2 cellular contexts compared by ENCODE assay signal in the genomic region with DNA sequence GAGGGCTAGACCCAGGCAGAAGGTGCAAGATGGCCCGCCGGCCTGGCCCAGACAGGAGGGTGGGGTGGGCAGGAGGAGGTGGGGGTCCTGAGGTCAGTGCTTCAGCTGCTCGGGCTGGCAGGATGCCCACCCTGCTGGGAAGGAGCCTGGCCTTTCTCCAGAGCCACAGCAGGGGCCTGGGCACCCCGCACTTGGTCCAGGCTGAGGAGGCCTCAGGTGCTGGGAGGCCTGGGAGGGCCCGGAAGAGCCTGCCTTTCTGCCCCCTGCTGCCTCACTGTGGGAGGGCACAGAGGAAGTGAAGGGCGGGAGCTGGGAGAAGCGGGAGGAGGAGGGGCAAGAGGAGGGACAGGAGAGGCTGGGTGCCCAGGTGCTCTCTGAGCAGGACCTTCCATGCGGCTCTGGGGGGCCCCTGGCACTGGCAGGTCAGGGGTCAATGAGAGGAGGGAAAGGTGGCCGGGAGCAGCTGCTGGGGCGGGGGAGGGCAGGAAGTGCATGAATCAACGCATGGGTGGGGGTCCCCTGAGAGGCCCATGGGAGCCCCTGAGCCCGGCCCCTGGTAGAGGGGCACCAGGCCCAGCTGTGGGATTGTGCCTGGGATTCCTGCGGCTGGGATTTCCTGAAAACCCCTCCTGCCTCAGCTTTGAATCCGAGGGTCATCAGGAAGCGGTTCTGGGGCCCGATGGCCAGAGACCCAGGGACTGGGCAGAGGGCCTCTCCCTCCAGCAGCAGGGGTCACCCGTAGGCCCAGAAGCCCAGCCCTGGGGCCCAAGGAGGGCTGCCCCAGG.
TF ChIP-seq lines count a peak whose summit lies in the region.

No MANE protein-coding gene starts in this region.

TF ChIP-seq in IMR-90, 13 proteins besides CTCF, POLR2A, EP300 and RAD21:
- TF ChIP-seq, protein P1, sequence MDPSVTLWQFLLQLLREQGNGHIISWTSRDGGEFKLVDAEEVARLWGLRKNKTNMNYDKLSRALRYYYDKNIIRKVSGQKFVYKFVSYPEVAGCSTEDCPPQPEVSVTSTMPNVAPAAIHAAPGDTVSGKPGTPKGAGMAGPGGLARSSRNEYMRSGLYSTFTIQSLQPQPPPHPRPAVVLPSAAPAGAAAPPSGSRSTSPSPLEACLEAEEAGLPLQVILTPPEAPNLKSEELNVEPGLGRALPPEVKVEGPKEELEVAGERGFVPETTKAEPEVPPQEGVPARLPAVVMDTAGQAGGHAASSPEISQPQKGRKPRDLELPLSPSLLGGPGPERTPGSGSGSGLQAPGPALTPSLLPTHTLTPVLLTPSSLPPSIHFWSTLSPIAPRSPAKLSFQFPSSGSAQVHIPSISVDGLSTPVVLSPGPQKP (IDR thresholded peaks at IDR 0.05; ENCODE audit: borderline replicate concordance, low read depth, low read length), result no peak
- TF ChIP-seq SMC3 (IDR thresholded peaks at IDR 0.05; ENCODE audit: low read depth, low read length) (peak; percentile 32; the same call in 1 of the 2 replicates), RFX5 (IDR thresholded peaks at IDR 0.05; ENCODE audit: low read depth, low read length) (no peak), RCOR1 (IDR thresholded peaks at IDR 0.05; ENCODE audit: insufficient replicate concordance, low read length) (no peak), CHD1 (IDR thresholded peaks at IDR 0.05; ENCODE audit: low read depth, low read length) (no peak), MXI1 (IDR thresholded peaks at IDR 0.05; ENCODE audit: borderline replicate concordance, low read depth, low read length) (no peak), MAFK (IDR thresholded peaks at IDR 0.05; ENCODE audit: low read depth, low read length) (no peak)

TF ChIP-seq in HepG2, 621 proteins besides CTCF, POLR2A, EP300 and RAD21 (continues in another document):
- TF ChIP-seq CBX2 (IDR thresholded peaks at IDR 0.05; ENCODE audit: low read depth, low read length) (no peak), CBX2 (CRISPR knock-in tag; IDR thresholded peaks at IDR 0.05; ENCODE audit: low read depth) (0 out of 2 replicates have a peak, but pooled peaks have one; percentile 51), NONO (IDR thresholded peaks at IDR 0.05) (no peak), NONO (CRISPR knock-in tag; conservative IDR thresholded peaks at IDR 0.05) (peak; percentile 42; the same call in 1 of the 2 replicates), TSC22D2 (CRISPR knock-in tag; IDR thresholded peaks at IDR 0.05; ENCODE audit: borderline replicate concordance) (no peak), NR2C2 (CRISPR knock-in tag; IDR thresholded peaks at IDR 0.05; ENCODE audit: borderline replicate concordance) (peak; percentile 65), HNRNPL (IDR thresholded peaks at IDR 0.05; ENCODE audit: low read depth, low read length) (peak; percentile 92), SRSF9 (IDR thresholded peaks at IDR 0.05; ENCODE audit: borderline replicate concordance, insufficient read depth, low read depth, low read length, poor library complexity, severe bottlenecking) (no peak), AGO2 (optimal IDR thresholded peaks at IDR 0.05; ENCODE audit: low read depth, low read length) (peak; percentile 22), RORA (CRISPR knock-in tag; IDR thresholded peaks at IDR 0.05) (no peak), MED1 (CRISPR knock-in tag; IDR thresholded peaks at IDR 0.05) (peak; percentile 35; the same call in 1 of the 2 replicates), SOX6 (IDR thresholded peaks at IDR 0.05) (no peak), SOX6 (CRISPR knock-in tag; IDR thresholded peaks at IDR 0.05) (peak; percentile 25), YEATS4 (CRISPR knock-in tag; IDR thresholded peaks at IDR 0.05; ENCODE audit: borderline replicate concordance) (peak; percentile 18; the same call in 1 of the 2 replicates), ZNF724P (CRISPR knock-in tag; IDR thresholded peaks at IDR 0.05; ENCODE audit: borderline replicate concordance) (0 out of 2 replicates have a peak, but pooled peaks have one; percentile 57), ZMYM3 (CRISPR knock-in tag; IDR thresholded peaks at IDR 0.05) (peak; percentile 16; the same call in 1 of the 2 replicates), HOXA9 (CRISPR knock-in tag; IDR thresholded peaks at IDR 0.05; ENCODE audit: borderline replicate concordance) (no peak), RBFOX2 (IDR thresholded peaks at IDR 0.05; ENCODE audit: low read depth, low read length) (no peak), STAG1 (CRISPR knock-in tag; IDR thresholded peaks at IDR 0.05) (peak; percentile 52), TARDBP (CRISPR knock-in tag; IDR thresholded peaks at IDR 0.05) (0 out of 2 replicates have a peak, but pooled peaks have one; percentile 31), MEF2D (CRISPR knock-in tag; IDR thresholded peaks at IDR 0.05) (0 out of 2 replicates have a peak, but pooled peaks have one; percentile 58), PHF8 (CRISPR knock-in tag; IDR thresholded peaks at IDR 0.05) (peak; percentile 46; the same call in 1 of the 2 replicates), KDM2A (CRISPR knock-in tag; IDR thresholded peaks at IDR 0.05; ENCODE audit: borderline replicate concordance, low read depth) (peak; percentile 58), SIX1 (CRISPR knock-in tag; IDR thresholded peaks at IDR 0.05; ENCODE audit: borderline replicate concordance) (no peak), LCORL (IDR thresholded peaks at IDR 0.05) (no peak), LCORL (CRISPR knock-in tag; IDR thresholded peaks at IDR 0.05) (peak; percentile 51; the same call in 1 of the 2 replicates), NR2F2 (IDR thresholded peaks at IDR 0.05; ENCODE audit: borderline replicate concordance, low read depth) (peak; percentile 44; the same call in 1 of the 2 replicates), YY1 (IDR thresholded peaks at IDR 0.05; ENCODE audit: insufficient read depth, insufficient replicate concordance, low read depth, low read length) (peak; percentile 37), RBM39 (IDR thresholded peaks at IDR 0.05; ENCODE audit: low read depth, low read length, poor library complexity, severe bottlenecking) (peak; percentile 25), KAT8 (CRISPR knock-in tag; IDR thresholded peaks at IDR 0.05) (peak; percentile 42), XRCC5 (optimal IDR thresholded peaks at IDR 0.05; ENCODE audit: low read length) (peak; percentile 61), GATAD2A (CRISPR knock-in tag; IDR thresholded peaks at IDR 0.05) (peak; percentile 52), ZFX (CRISPR knock-in tag; IDR thresholded peaks at IDR 0.05; ENCODE audit: low read depth) (peak; percentile 89), RXRA (CRISPR knock-in tag; IDR thresholded peaks at IDR 0.05) (0 out of 2 replicates have a peak, but pooled peaks have one; percentile 8)
- TF ChIP-seq, protein P2, sequence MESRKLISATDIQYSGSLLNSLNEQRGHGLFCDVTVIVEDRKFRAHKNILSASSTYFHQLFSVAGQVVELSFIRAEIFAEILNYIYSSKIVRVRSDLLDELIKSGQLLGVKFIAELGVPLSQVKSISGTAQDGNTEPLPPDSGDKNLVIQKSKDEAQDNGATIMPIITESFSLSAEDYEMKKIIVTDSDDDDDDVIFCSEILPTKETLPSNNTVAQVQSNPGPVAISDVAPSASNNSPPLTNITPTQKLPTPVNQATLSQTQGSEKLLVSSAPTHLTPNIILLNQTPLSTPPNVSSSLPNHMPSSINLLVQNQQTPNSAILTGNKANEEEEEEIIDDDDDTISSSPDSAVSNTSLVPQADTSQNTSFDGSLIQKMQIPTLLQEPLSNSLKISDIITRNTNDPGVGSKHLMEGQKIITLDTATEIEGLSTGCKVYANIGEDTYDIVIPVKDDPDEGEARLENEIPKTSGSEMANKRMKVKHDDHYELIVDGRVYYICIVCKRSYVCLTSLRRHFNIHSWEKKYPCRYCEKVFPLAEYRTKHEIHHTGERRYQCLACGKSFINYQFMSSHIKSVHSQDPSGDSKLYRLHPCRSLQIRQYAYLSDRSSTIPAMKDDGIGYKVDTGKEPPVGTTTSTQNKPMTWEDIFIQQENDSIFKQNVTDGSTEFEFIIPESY (CRISPR knock-in tag; IDR thresholded peaks at IDR 0.05), result 0 out of 2 replicates have a peak, but pooled peaks have one; percentile 32
- TF ChIP-seq, protein P3, sequence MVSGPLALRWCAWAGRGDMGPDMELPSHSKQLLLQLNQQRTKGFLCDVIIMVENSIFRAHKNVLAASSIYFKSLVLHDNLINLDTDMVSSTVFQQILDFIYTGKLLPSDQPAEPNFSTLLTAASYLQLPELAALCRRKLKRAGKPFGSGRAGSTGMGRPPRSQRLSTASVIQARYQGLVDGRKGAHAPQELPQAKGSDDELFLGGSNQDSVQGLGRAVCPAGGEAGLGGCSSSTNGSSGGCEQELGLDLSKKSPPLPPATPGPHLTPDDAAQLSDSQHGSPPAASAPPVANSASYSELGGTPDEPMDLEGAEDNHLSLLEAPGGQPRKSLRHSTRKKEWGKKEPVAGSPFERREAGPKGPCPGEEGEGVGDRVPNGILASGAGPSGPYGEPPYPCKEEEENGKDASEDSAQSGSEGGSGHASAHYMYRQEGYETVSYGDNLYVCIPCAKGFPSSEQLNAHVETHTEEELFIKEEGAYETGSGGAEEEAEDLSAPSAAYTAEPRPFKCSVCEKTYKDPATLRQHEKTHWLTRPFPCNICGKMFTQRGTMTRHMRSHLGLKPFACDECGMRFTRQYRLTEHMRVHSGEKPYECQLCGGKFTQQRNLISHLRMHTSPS (CRISPR knock-in tag; IDR thresholded peaks at IDR 0.05; ENCODE audit: low read depth), result peak; percentile 94
- TF ChIP-seq, protein P4, sequence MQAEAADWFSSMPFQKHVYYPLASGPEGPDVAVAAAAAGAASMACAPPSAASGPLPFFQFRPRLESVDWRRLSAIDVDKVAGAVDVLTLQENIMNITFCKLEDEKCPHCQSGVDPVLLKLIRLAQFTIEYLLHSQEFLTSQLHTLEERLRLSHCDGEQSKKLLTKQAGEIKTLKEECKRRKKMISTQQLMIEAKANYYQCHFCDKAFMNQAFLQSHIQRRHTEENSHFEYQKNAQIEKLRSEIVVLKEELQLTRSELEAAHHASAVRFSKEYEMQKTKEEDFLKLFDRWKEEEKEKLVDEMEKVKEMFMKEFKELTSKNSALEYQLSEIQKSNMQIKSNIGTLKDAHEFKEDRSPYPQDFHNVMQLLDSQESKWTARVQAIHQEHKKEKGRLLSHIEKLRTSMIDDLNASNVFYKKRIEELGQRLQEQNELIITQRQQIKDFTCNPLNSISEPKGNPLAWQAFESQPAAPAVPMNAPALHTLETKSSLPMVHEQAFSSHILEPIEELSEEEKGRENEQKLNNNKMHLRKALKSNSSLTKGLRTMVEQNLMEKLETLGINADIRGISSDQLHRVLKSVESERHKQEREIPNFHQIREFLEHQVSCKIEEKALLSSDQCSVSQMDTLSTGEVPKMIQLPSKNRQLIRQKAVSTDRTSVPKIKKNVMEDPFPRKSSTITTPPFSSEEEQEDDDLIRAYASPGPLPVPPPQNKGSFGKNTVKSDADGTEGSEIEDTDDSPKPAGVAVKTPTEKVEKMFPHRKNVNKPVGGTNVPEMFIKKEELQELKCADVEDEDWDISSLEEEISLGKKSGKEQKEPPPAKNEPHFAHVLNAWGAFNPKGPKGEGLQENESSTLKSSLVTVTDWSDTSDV (CRISPR knock-in tag; IDR thresholded peaks at IDR 0.05), result 0 out of 2 replicates have a peak, but pooled peaks have one; percentile 4
- TF ChIP-seq, protein P5, sequence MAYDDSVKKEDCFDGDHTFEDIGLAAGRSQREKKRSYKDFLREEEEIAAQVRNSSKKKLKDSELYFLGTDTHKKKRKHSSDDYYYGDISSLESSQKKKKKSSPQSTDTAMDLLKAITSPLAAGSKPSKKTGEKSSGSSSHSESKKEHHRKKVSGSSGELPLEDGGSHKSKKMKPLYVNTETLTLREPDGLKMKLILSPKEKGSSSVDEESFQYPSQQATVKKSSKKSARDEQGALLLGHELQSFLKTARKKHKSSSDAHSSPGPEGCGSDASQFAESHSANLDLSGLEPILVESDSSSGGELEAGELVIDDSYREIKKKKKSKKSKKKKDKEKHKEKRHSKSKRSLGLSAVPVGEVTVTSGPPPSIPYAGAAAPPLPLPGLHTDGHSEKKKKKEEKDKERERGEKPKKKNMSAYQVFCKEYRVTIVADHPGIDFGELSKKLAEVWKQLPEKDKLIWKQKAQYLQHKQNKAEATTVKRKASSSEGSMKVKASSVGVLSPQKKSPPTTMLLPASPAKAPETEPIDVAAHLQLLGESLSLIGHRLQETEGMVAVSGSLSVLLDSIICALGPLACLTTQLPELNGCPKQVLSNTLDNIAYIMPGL (CRISPR knock-in tag; IDR thresholded peaks at IDR 0.05; ENCODE audit: borderline replicate concordance in 1 of 2, low read depth in 1 of 2), result peak; percentile 60 to 64; a peak in 2 of 4 replicates
- TF ChIP-seq, protein P6, sequence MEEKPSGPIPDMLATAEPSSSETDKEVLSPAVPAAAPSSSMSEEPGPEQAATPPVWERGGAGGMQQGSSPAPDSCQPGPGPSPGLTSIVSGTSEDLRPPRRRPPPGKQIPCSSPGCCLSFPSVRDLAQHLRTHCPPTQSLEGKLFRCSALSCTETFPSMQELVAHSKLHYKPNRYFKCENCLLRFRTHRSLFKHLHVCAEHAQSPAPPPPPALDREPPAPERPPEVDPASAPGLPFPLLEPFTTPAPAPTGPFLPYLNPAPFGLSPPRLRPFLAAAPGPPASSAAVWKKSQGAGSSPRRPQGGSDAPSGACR (CRISPR knock-in tag; IDR thresholded peaks at IDR 0.05), result 0 out of 2 replicates have a peak, but pooled peaks have one; percentile 15
- TF ChIP-seq, protein P7, sequence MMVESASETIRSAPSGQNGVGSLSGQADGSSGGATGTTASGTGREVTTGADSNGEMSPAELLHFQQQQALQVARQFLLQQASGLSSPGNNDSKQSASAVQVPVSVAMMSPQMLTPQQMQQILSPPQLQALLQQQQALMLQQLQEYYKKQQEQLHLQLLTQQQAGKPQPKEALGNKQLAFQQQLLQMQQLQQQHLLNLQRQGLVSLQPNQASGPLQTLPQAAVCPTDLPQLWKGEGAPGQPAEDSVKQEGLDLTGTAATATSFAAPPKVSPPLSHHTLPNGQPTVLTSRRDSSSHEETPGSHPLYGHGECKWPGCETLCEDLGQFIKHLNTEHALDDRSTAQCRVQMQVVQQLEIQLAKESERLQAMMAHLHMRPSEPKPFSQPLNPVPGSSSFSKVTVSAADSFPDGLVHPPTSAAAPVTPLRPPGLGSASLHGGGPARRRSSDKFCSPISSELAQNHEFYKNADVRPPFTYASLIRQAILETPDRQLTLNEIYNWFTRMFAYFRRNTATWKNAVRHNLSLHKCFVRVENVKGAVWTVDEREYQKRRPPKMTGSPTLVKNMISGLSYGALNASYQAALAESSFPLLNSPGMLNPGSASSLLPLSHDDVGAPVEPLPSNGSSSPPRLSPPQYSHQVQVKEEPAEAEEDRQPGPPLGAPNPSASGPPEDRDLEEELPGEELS (CRISPR knock-in tag; IDR thresholded peaks at IDR 0.05), result peak; percentile 9; the same call in 1 of the 2 replicates
